Comparison of ENCODE assay signal across 28 cellular contexts in genomic region chr15:92591275-92591674, GRCh38.
"Had no signal": no experiment of that assay in that cellular context is flagged by ENCODE, and none has a peak within 500 bp of the region (broad histone marks: within the 10 kb centered on the region; RNA-seq: fewer than 3 reads in every experiment).

No MANE protein-coding gene starts in this region.

- H3K4me3 ChIP-seq: ovary, psoas muscle, right lobe of liver, skin epidermis, smooth muscle cell, spleen, suprapubic skin, testis, tibial artery, transverse colon, upper lobe of right lung, uterus had no signal

- ATAC-seq: naive thymus-derived CD8-positive, alpha-beta T cell; natural killer cell treated with Interleukin-12 subunit alpha and Interleukin-12 subunit beta and Interleukin-15 and Interleukin-18, amount 100 ng/mL, for 72 hours; psoas muscle; right lobe of liver; stimulated activated memory B cell treated with anti-CD40 and anti-IgM and Interleukin-4, amounts not matched to agents 10 μg/mL and 1 μg/mL and 100 μg/mL, for 72 hours; stimulated activated naive CD8-positive, alpha-beta T cell treated with anti-CD3 and anti-CD28 coated beads, Interleukin-15, amount 100 ng/mL, for 72 hours; stimulated activated naive CD8-positive, alpha-beta T cell treated with anti-CD3 and anti-CD28 coated beads, Interleukin-15, Interleukin-2, amounts not matched to agents 100 U/mL and 50 U/mL, for 24 hours; upper lobe of right lung had no signal

- H3K9me3 ChIP-seq: ovary, psoas muscle, right lobe of liver, spleen, suprapubic skin, testis, tibial artery, transverse colon, upper lobe of right lung, uterus had no signal

- H3K27ac ChIP-seq: ovary, parathyroid adenoma, psoas muscle, right lobe of liver, skin epidermis, spleen, suprapubic skin, testis, tibial artery, transverse colon, upper lobe of right lung, uterus had no signal

- DNase-seq: naive B cell; naive thymus-derived CD8-positive, alpha-beta T cell; nephron progenitor cell; occipital lobe; ovary; psoas muscle; right lobe of liver; spleen; stimulated activated CD4-positive, alpha-beta T cell treated with anti-CD3 and anti-CD28 coated beads, Interleukin-12 subunit alpha, Interleukin-12 subunit beta, amount 100 ng/mL, for 4 hours; stimulated activated CD4-positive, alpha-beta T cell treated with anti-CD3 and anti-CD28 coated beads, Interleukin-1b, Interleukin-23, amount 100 ng/mL, for 48 hours; stimulated activated CD4-positive, alpha-beta T cell treated with anti-CD3 and anti-CD28 coated beads, Interleukin-4, amount 100 ng/mL, for 1 hour; stimulated activated CD4-positive, alpha-beta T cell treated with anti-CD3 and anti-CD28 coated beads, Interleukin-4, amount 100 ng/mL, for 4 hours; stimulated activated CD8-positive, alpha-beta memory T cell treated with anti-CD3 and anti-CD28 coated beads, Interleukin-4, amount 100 ng/mL, for 48 hours; stimulated activated naive CD4-positive, alpha-beta T cell; stimulated activated naive CD8-positive, alpha-beta T cell treated with anti-CD3 and anti-CD28 coated beads, Interleukin-15, amount 100 ng/mL, for 72 hours; stimulated activated naive CD8-positive, alpha-beta T cell treated with anti-CD3 and anti-CD28 coated beads, Interleukin-15, Interleukin-2, amounts not matched to agents 100 U/mL and 50 U/mL, for 24 hours; substantia nigra; testis; transverse colon; upper lobe of right lung; uterus had no signal

- H3K4me1 ChIP-seq: psoas muscle, right lobe of liver, spleen, testis, tibial artery, transverse colon, upper lobe of right lung, uterus had no signal

- H3K27me3 ChIP-seq: ovary, right lobe of liver, suprapubic skin, testis, transverse colon, upper lobe of right lung, uterus had no signal
